Comparison of ENCODE assay signal across 28 cellular contexts in the genomic region with DNA sequence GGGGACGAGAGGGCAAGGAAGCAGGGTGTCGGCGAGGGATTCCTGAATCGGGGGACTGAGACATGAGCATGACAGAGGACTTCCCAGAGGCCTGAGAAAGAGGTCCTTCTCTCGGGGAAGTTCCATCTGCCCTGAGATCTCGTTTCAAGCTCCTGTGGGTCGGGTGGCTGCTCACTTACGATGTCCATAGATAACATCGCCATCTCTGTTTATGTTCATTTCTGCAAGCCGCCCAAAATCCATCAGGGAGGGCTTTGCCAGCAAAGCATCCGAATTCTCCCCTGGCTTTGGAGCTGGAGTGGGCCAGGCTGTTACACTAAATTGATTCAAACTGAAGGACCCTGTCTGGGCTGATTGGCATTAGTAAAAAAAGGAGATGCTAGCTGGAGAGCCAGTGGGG. TPM values are rescaled to one million over a fixed set of nuclear protein-coding genes. Genes with fewer than 3 reads are reported as not detected.
"Had no signal": no experiment of that assay in that cellular context is flagged by ENCODE, and none has a peak within 500 bp of the region (broad histone marks: within the 10 kb centered on the region; RNA-seq: fewer than 3 reads in every experiment).

No MANE protein-coding gene starts in this region.

- H3K4me3 ChIP-seq: cardiac muscle cell had no signal

- ATAC-seq: activated naive CD4-positive, alpha-beta T cell treated with anti-CD3 and anti-CD28 coated beads, Interleukin-2, amount 50 U/mL, for 72 hours; activated naive CD8-positive, alpha-beta T cell treated with anti-CD3 and anti-CD28 coated beads, Interleukin-2, amount 50 U/mL, for 24 hours; activated T-cell treated with anti-CD3 and anti-CD28 coated beads, Interleukin-2, amount 50 U/mL, for 4 hours; T-helper 17 cell had no signal

- H3K27ac ChIP-seq: brain microvascular endothelial cell, cardiac muscle cell had no signal

- H3K27me3 ChIP-seq: cardiac muscle cell had no signal

- H3K36me3 ChIP-seq: brain microvascular endothelial cell, cardiac muscle cell had no signal

- DNase-seq: activated CD4-positive, alpha-beta memory T cell treated with anti-CD3 and anti-CD28 coated beads for 36 hours; activated CD4-positive, alpha-beta T cell treated with anti-CD3 and anti-CD28 coated beads, Interleukin-2, amount 10 ng/mL, durations not matched to agents 7 days and 5 days; activated CD4-positive, CD25-positive, alpha-beta regulatory T cell; activated CD8-positive, alpha-beta memory T cell treated with anti-CD3 and anti-CD28 coated beads for 24 hours; activated effector memory CD4-positive, alpha-beta T cell treated with anti-CD3 and anti-CD28 coated beads, Interleukin-2, amount 50 U/mL, for 16 hours; activated naive CD4-positive, alpha-beta T cell treated with Interleukin-2 at 50 U/mL for 16 hours; activated naive CD8-positive, alpha-beta T cell treated with anti-CD3 and anti-CD28 coated beads, Interleukin-2, amount 50 U/mL, for 24 hours; activated T-cell treated with anti-CD3 and anti-CD28 coated beads, Interleukin-2, amount 50 U/mL, for 4 hours; amygdala; brain microvascular endothelial cell; cerebellar nuclear complex; MV-4-11; NCI-H1105; NCI-H1436; NCI-H1694 treated with DMSO at 0.1 percent for 48 hours; NCI-H2029 treated with DMSO at 0.1 percent for 48 hours; NCI-H345; NCI-H510A; NCI-H526 treated with DMSO at 0.1 percent for 48 hours; NCI-H82; SIG-M5; T-helper 17 cell; T-helper 9 cell had no signal

RNA-seq across cellular contexts. Expression of gene DMKN, which starts 5.9 kb away (rescaled TPM):
- total RNA-seq: activated CD4-positive, alpha-beta T cell treated with anti-CD3 and anti-CD28 coated beads, Interleukin-2, amount 10 ng/mL, durations not matched to agents 7 days and 5 days; OCI-LY7; RPMI7951; T-helper 17 cell had no signal

RNA-seq across cellular contexts. Expression of gene KRTDAP, which starts 17.3 kb away (rescaled TPM):
- total RNA-seq: activated CD4-positive, alpha-beta memory T cell treated with anti-CD3 and anti-CD28 coated beads for 36 hours; activated CD4-positive, alpha-beta T cell treated with anti-CD3 and anti-CD28 coated beads, Interleukin-2, amount 10 ng/mL, durations not matched to agents 7 days and 5 days; activated naive CD4-positive, alpha-beta T cell treated with anti-CD3 and anti-CD28 coated beads, Interleukin-2, amount 50 U/mL, for 72 hours; activated T-cell treated with anti-CD3 and anti-CD28 coated beads, Interleukin-2, amount 50 U/mL, for 4 hours; cardiac muscle cell; MCF 10A; OCI-LY7; RPMI7951; T-helper 17 cell had no signal

RNA-seq across cellular contexts. Expression of gene SBSN, which starts 20.6 kb away (rescaled TPM):
- total RNA-seq: activated CD4-positive, alpha-beta T cell treated with anti-CD3 and anti-CD28 coated beads, Interleukin-2, amount 10 ng/mL, durations not matched to agents 7 days and 5 days; activated naive CD4-positive, alpha-beta T cell treated with anti-CD3 and anti-CD28 coated beads, Interleukin-2, amount 50 U/mL, for 72 hours; activated T-cell treated with anti-CD3 and anti-CD28 coated beads, Interleukin-2, amount 50 U/mL, for 4 hours; MCF 10A; OCI-LY7; RPMI7951; T-helper 17 cell had no signal
- polyA plus RNA-seq: cardiac muscle cell had no signal

RNA-seq across cellular contexts. Expression of gene GAPDHS, which starts 25.7 kb away (rescaled TPM):
- total RNA-seq: activated CD4-positive, alpha-beta memory T cell treated with anti-CD3 and anti-CD28 coated beads for 36 hours; activated CD4-positive, alpha-beta T cell treated with anti-CD3 and anti-CD28 coated beads, Interleukin-2, amount 10 ng/mL, durations not matched to agents 7 days and 5 days; activated naive CD4-positive, alpha-beta T cell treated with anti-CD3 and anti-CD28 coated beads, Interleukin-2, amount 50 U/mL, for 72 hours; activated T-cell treated with anti-CD3 and anti-CD28 coated beads, Interleukin-2, amount 50 U/mL, for 4 hours; cardiac muscle cell; MCF 10A; OCI-LY7; RPMI7951; T-helper 17 cell had no signal
- polyA plus RNA-seq: cardiac muscle cell had no signal
